Comparison of ENCODE assay signal across 17 cellular contexts in the genomic region with DNA sequence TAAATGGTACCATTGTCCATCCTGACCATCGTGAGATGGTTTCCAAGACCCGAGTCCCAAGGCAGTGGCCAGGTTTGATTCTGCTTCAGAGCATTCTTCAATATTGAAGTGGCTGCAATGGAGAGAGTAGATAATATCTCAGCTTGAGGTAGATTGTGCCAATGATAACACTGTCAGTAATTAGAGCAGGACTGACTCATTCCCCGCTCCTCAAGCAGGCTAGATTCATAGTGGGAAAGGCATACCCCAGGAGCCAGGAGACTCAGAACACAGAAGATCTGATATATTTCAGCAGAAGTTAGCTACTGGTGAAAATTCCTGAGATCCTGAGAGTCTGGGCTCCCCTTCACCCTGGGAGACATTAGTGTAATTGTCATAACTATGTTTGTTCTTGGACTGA. TPM values are rescaled to one million over a fixed set of nuclear protein-coding genes. Genes with fewer than 3 reads are reported as not detected.
DNase-seq lines count a peak whose midpoint lies in the region; ATAC-seq and TF ChIP-seq lines count a peak whose summit lies in the region.
"Had no signal": no experiment of that assay in that cellular context is flagged by ENCODE, and none has a peak within 500 bp of the region (broad histone marks: within the 10 kb centered on the region; RNA-seq: fewer than 3 reads in every experiment).

No MANE protein-coding gene starts in this region.

- H2BK5ac ChIP-seq in trophoblast cell (ENCODE audit: low read depth, low read length, poor library complexity): no peak overlapping the region

- no peak overlapping the region for H2AK5ac ChIP-seq in trophoblast cell (ENCODE audit: low read length)

- H2BK12ac ChIP-seq in trophoblast cell (ENCODE audit: low read length): no peak overlapping the region

- H3K27ac Mint-ChIP-seq in MCF 10A (ENCODE audit: low read depth, unreplicated experiment): no peak overlapping the region
- H3K27ac Mint-ChIP-seq: CD14-positive monocyte; CD4-positive, alpha-beta memory T cell had no signal

- H3K4ac ChIP-seq in trophoblast cell (ENCODE audit: low read depth, low read length): no peak overlapping the region

- ATAC-seq in GM18511 (IDR thresholded peaks at IDR 0.05; ENCODE audit: unreplicated experiment) (no peak), heart right ventricle (no peak)
- ATAC-seq: A549 had no signal

- dilution Hi-C loops in mammary epithelial cell (cut with HindIII; ENCODE audit: low sequenced_read_pairs): no loop called here

- no peak overlapping the region for H4K8ac ChIP-seq in trophoblast cell (ENCODE audit: low read depth, low read length)

- BruUV-seq in mammary epithelial cell (replicated peaks; lab: Mats Ljungman, UMichigan) (no TSS peak), MCF 10A (replicated peaks; lab: Mats Ljungman, UMichigan) (no TSS peak)

- intact Hi-C loops in mammary epithelial cell (cut with micrococcal nuclease) (no loop called here), MCF 10A (cut with micrococcal nuclease) (no loop called here), heart right ventricle (cut with DNase I) (no loop called here)

- H3K9me3 ChIP-seq in mammary epithelial cell (replicated peaks; ENCODE audit: insufficient read depth, low read length): no peaks in the 10 kb centered on the region
- no peaks in the 10 kb centered on the region for H3K9me3 ChIP-seq in trophoblast cell (ENCODE audit: insufficient read depth, low read depth, low read length)
- peaks cover 0 to 4% (median 0%) of the 10 kb centered on the region in 11 donors for H3K9me3 ChIP-seq in heart right ventricle
- H3K9me3 ChIP-seq: A549, BLaER1, HAP-1 had no signal

- no peak overlapping the region for H4K12ac ChIP-seq in trophoblast cell (ENCODE audit: low read depth, low read length)

- no peaks in the 10 kb centered on the region for H3K27me3 ChIP-seq in mammary epithelial cell (ENCODE audit: insufficient read depth, low read length)
- H3K27me3 ChIP-seq in kidney epithelial cell (ENCODE audit: control insufficient read depth, insufficient read depth, low read length): no peaks in the 10 kb centered on the region
- no peaks in the 10 kb centered on the region for H3K27me3 ChIP-seq in trophoblast cell (ENCODE audit: insufficient read depth, low read length)
- peaks cover 0 to 30% (median 0%) of the 10 kb centered on the region in 7 donors for H3K27me3 ChIP-seq in heart right ventricle
- H3K27me3 ChIP-seq: BLaER1 had no signal

- H3K27me3 Mint-ChIP-seq in MCF 10A (ENCODE audit: insufficient read depth, unreplicated experiment): no peaks in the 10 kb centered on the region
- H3K27me3 Mint-ChIP-seq: CD4-positive, alpha-beta memory T cell had no signal

- H3K36me3 Mint-ChIP-seq in MCF 10A (ENCODE audit: insufficient read depth, unreplicated experiment): no peaks in the 10 kb centered on the region
- H3K36me3 Mint-ChIP-seq: CD14-positive monocyte; CD4-positive, alpha-beta memory T cell had no signal

- no peak overlapping the region for H2BK120ac ChIP-seq in trophoblast cell (ENCODE audit: insufficient read depth, low read length, poor library complexity)

- no peak overlapping the region for H3K27ac ChIP-seq in mammary epithelial cell (ENCODE audit: insufficient read depth, low read depth, low read length)
- H3K27ac ChIP-seq in trophoblast cell (ENCODE audit: low read depth, low read length): no peak overlapping the region
- no peak overlapping the region for H3K27ac ChIP-seq in heart right ventricle
- H3K27ac ChIP-seq: 22Rv1, A549, BLaER1 had no signal

- H3K4me1 Mint-ChIP-seq in MCF 10A (ENCODE audit: insufficient read depth, unreplicated experiment): no peaks in the 10 kb centered on the region
- H3K4me1 Mint-ChIP-seq: CD14-positive monocyte; CD4-positive, alpha-beta memory T cell had no signal

- peaks cover 32% of the 10 kb centered on the region for H3K9me3 Mint-ChIP-seq in MCF 10A (ENCODE audit: unreplicated experiment)

- no peak overlapping the region for H3K4me2 ChIP-seq in mammary epithelial cell (ENCODE audit: insufficient read depth, low read depth, low read length)
- no peak overlapping the region for H3K4me2 ChIP-seq in trophoblast cell (ENCODE audit: low read length)
- H3K4me2 ChIP-seq: A549, BLaER1 had no signal

- H3K9ac ChIP-seq in mammary epithelial cell (ENCODE audit: insufficient read depth, low read length) (no peak overlapping the region), trophoblast cell (ENCODE audit: low read length) (no peak overlapping the region)
- H3K9ac ChIP-seq: BLaER1 had no signal

- no peak overlapping the region for H3K4me3 Mint-ChIP-seq in MCF 10A (ENCODE audit: unreplicated experiment)
- H3K4me3 Mint-ChIP-seq: CD14-positive monocyte; CD4-positive, alpha-beta memory T cell had no signal

- H2AFZ ChIP-seq in mammary epithelial cell (ENCODE audit: low read depth, low read length) (no peak overlapping the region), trophoblast cell (ENCODE audit: insufficient read depth, low read length, poor library complexity) (no peak overlapping the region)

- H3K79me2 ChIP-seq in mammary epithelial cell (ENCODE audit: insufficient read depth, low read length) (no peaks in the 10 kb centered on the region), trophoblast cell (ENCODE audit: control insufficient read depth, insufficient read depth, low read length, poor library complexity) (no peaks in the 10 kb centered on the region)

- CTCF ChIA-PET in mammary epithelial cell (lab: Charles Lee; ENCODE audit: low non-redundant PET) (interaction anchor here (0.5 kb wide), 1 partner anchor 473 kb away, joined by 3 read pairs; no protein-coding TSS in a partner anchor), MCF 10A (lab: Yijun Ruan, JAX) (no interaction called here)

- H3K4me1 ChIP-seq in mammary epithelial cell (ENCODE audit: insufficient read depth, low read length): no peaks in the 10 kb centered on the region
- no peaks in the 10 kb centered on the region for H3K4me1 ChIP-seq in trophoblast cell (ENCODE audit: control insufficient read depth in 1 of 2, insufficient read depth in 2 of 2, low read length in 2 of 2)
- H3K4me1 ChIP-seq in heart right ventricle: no peaks in the 10 kb centered on the region
- H3K4me1 ChIP-seq: A549, BLaER1, HAP-1 had no signal

- no peak overlapping the region for H3K23ac ChIP-seq in trophoblast cell (ENCODE audit: low read length)

- no peaks in the 10 kb centered on the region for H3K79me1 ChIP-seq in trophoblast cell (ENCODE audit: low read length)

- H3K14ac ChIP-seq in trophoblast cell (ENCODE audit: low read length): no peak overlapping the region

- H3K4me3 ChIP-seq in mammary epithelial cell (replicated peaks in 1 of 3; ENCODE audit: insufficient read depth in 1 of 3, low read depth in 2 of 3, low read length in 3 of 3): no peak overlapping the region
- H3K4me3 ChIP-seq in kidney epithelial cell (ENCODE audit: low read depth, low read length): no peak overlapping the region
- H3K4me3 ChIP-seq in trophoblast cell (ENCODE audit: low read depth, low read length): no peak overlapping the region
- no peak overlapping the region for H3K4me3 ChIP-seq in heart right ventricle
- H3K4me3 ChIP-seq: A549, BLaER1, HAP-1 had no signal

- POLR2A ChIA-PET in MCF 10A (lab: Yijun Ruan, JAX): no interaction called here

- H3K36me3 ChIP-seq in mammary epithelial cell (ENCODE audit: insufficient read depth, low read length): no peaks in the 10 kb centered on the region
- H3K36me3 ChIP-seq in kidney epithelial cell (ENCODE audit: control insufficient read depth, insufficient read depth, low read length): no peaks in the 10 kb centered on the region
- H3K36me3 ChIP-seq in trophoblast cell (ENCODE audit: control insufficient read depth in 1 of 2, insufficient read depth in 2 of 2, low read length in 2 of 2): no peaks in the 10 kb centered on the region
- H3K36me3 ChIP-seq in heart right ventricle: no peaks in the 10 kb centered on the region
- H3K36me3 ChIP-seq: BLaER1, HAP-1 had no signal

- no peak overlapping the region for H3K18ac ChIP-seq in trophoblast cell (ENCODE audit: low read length)

- DNase-seq in mammary epithelial cell: peak; percentile 71
- DNase-seq in MCF 10A (ENCODE audit: unreplicated experiment): no peak
- peak; percentile 10 for DNase-seq in kidney epithelial cell (ENCODE audit: low read depth)
- peak; percentile 9 to 49 for DNase-seq in trophoblast cell
- no peak for DNase-seq in heart right ventricle
- DNase-seq in Ammon's horn (ENCODE audit: low spot score): no peak
- DNase-seq: AML-193; CD4-positive, alpha-beta memory T cell; DMS153; DMS79; GF-D8 had no signal

- in situ Hi-C loops in mammary epithelial cell (cut with MboI; ENCODE audit: low sequenced_read_pairs in 2 of 2): no loop called here

- TF ChIP-seq CTCF in mammary epithelial cell (conservative IDR thresholded peaks at IDR 0.05 in 1 of 2, IDR thresholded peaks at IDR 0.05 in 1 of 2; ENCODE audit: extremely low read depth in 1 of 2, insufficient read depth in 1 of 2, low read depth in 1 of 2, low read length in 2 of 2) (no peak), MCF 10A (IDR thresholded peaks at IDR 0.05; ENCODE audit: unreplicated experiment) (no peak), kidney epithelial cell (IDR thresholded peaks at IDR 0.05; ENCODE audit: insufficient read depth, low read length, poor library complexity, severe bottlenecking) (no peak), heart right ventricle (IDR thresholded peaks at IDR 0.05) (no peak)

- H4K91ac ChIP-seq in trophoblast cell (ENCODE audit: low read depth, low read length): no peak overlapping the region

- 0% methylated on average over 3 of the region's 3 CpGs for WGBS in mammary epithelial cell (ENCODE audit: low coverage, missing lambda C conversion rate)
- WGBS in trophoblast cell (ENCODE audit: extremely low coverage, insufficient coverage, insufficient read length): no CpG with 5 or more reads among the region's 3 CpGs
- WGBS in heart right ventricle, 2 donors: 86 to 87% methylated on average over 3 of the region's 3 CpGs

- H4K20me1 ChIP-seq in mammary epithelial cell (ENCODE audit: insufficient read depth, low read length): no peaks in the 10 kb centered on the region
- H4K20me1 ChIP-seq: BLaER1 had no signal

RNA-seq across cellular contexts. Expression of a gene that starts 55.6 kb away (rescaled TPM):
- total RNA-seq in mammary epithelial cell: 10 to 100 TPM in 1 of 2 donors, 1 to 10 TPM in 1; 7.5 to 14.6 TPM
- 3.6 TPM for polyA plus RNA-seq in mammary epithelial cell
- 15.9 TPM for polyA minus RNA-seq in mammary epithelial cell
- 5.2 and 8.9 TPM in 2 replicates for total RNA-seq in MCF 10A (2022)
- total RNA-seq in kidney epithelial cell: 17.8 and 21.0 TPM in 2 replicates
- 17.3 and 17.7 TPM in 2 replicates for polyA plus RNA-seq in trophoblast cell (2013)
- 100 to 1,000 TPM; 118 to 184 (median 148) TPM for total RNA-seq in heart right ventricle
- 10 to 100 TPM; 33.7 to 34.3 TPM for polyA plus RNA-seq in heart right ventricle

Comparison
In these comparisons a context has a peak if more than half of its experiments do, and no peak if none do; other contexts are left out.
1. DNase-seq: peak in mammary epithelial cell (single experiment), kidney epithelial cell (single experiment) and trophoblast cell (2 of 2); none in MCF 10A (single experiment), heart right ventricle (0 of 2) and Ammon's horn (single experiment).